In genomic region chr2:7014201-7014640, GRCh38 we compare ENCODE assay signal across 8 cellular contexts.
A peak's percentile ranks its signal among the peaks of the same experiment; 100 is the strongest.
DNase-seq lines count a peak whose midpoint lies in the region; ATAC-seq and TF ChIP-seq lines count a peak whose summit lies in the region.

No MANE protein-coding gene starts in this region.

- WGBS in lung, 2 donors: 60 to 64% methylated on average over 5 of the region's 5 CpGs

- DNase-seq in D341Med (ENCODE audit: low spot score): peak; percentile 71
- peak; percentile 40 for DNase-seq in NCI-H69 (lab: John Stamatoyannopoulos, UW)
- DNase-seq in amniotic epithelial cell (ENCODE audit: low read depth): peak; percentile 77
- no peak for DNase-seq in lung (ENCODE audit: low spot score)
- DNase-seq in dedifferentiated amniotic fluid mesenchymal stem cell (ENCODE audit: extremely low spot score): no peak
- no peak for DNase-seq in DMS114 treated with DMSO at 0.1 percent for 48 hours (lab: John Stamatoyannopoulos, UW; ENCODE audit: unreplicated experiment)

- ATAC-seq in GM21390 (IDR thresholded peaks at IDR 0.05; ENCODE audit: unreplicated experiment): peak; percentile 68
- no peak for ATAC-seq in lung (ENCODE audit: insufficient read depth, low FRiP score)
- ATAC-seq in GM19395 (IDR thresholded peaks at IDR 0.05; ENCODE audit: unreplicated experiment): no peak

- H3K9me3 ChIP-seq in lung (ENCODE audit: control insufficient read depth in 2 of 2, insufficient read depth in 1 of 2, low read length in 1 of 2): no peaks in the 10 kb centered on the region

- H3K36me3 ChIP-seq in lung (ENCODE audit: control insufficient read depth in 2 of 2, insufficient read depth in 2 of 2, low read length in 2 of 2): peaks cover 0 to 1% of the 10 kb centered on the region in 2 donors

- H3K27ac ChIP-seq in lung (ENCODE audit: low read depth in 1 of 2, low read length in 1 of 2): no peak overlapping the region

- peak; percentile 7 for TF ChIP-seq CTCF in lung (IDR thresholded peaks at IDR 0.05; ENCODE audit: control extremely low read depth, extremely low read depth)

- H3K27me3 ChIP-seq in lung (ENCODE audit: control insufficient read depth, insufficient read depth): no peaks in the 10 kb centered on the region

- no peak overlapping the region for H3K4me3 ChIP-seq in lung

- peaks cover 0 to 29% of the 10 kb centered on the region in 2 donors for H3K4me1 ChIP-seq in lung (ENCODE audit: control insufficient read depth in 2 of 2, insufficient read depth in 2 of 2, low read length in 2 of 2)

Comparison
In these comparisons a context has a peak if more than half of its experiments do, and no peak if none do; other contexts are left out.
1. DNase-seq: peak in D341Med (single experiment), NCI-H69 (single experiment) and amniotic epithelial cell (single experiment); none in lung (single experiment), dedifferentiated amniotic fluid mesenchymal stem cell (single experiment) and DMS114 treated with DMSO at 0.1 percent for 48 hours (single experiment).